Comparison of ENCODE assay signal across 7 cellular contexts in genomic region chr4:101790521-101791188, GRCh38. TPM values are rescaled to one million over a fixed set of nuclear protein-coding genes. Genes with fewer than 3 reads are reported as not detected.
A peak's percentile ranks its signal among the peaks of the same experiment; 100 is the strongest.
DNase-seq lines count a peak whose midpoint lies in the region; ATAC-seq and TF ChIP-seq lines count a peak whose summit lies in the region.

A gene with protein sequence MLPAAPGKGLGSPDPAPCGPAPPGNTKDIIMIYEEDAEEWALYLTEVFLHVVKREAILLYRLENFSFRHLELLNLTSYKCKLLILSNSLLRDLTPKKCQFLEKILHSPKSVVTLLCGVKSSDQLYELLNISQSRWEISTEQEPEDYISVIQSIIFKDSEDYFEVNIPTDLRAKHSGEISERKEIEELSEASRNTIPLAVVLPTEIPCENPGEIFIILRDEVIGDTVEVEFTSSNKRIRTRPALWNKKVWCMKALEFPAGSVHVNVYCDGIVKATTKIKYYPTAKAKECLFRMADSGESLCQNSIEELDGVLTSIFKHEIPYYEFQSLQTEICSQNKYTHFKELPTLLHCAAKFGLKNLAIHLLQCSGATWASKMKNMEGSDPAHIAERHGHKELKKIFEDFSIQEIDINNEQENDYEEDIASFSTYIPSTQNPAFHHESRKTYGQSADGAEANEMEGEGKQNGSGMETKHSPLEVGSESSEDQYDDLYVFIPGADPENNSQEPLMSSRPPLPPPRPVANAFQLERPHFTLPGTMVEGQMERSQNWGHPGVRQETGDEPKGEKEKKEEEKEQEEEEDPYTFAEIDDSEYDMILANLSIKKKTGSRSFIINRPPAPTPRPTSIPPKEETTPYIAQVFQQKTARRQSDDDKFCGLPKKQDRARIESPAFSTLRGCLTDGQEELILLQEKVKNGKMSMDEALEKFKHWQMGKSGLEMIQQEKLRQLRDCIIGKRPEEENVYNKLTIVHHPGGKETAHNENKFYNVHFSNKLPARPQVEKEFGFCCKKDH (plus strand): TSS chr4:101790730. CDS start chr4:101790881, 151 bp downstream.

- H3K4me1 Mint-ChIP-seq in activated CD8-positive, alpha-beta T cell treated with anti-CD3 and anti-CD28 coated beads for 36 hours (ENCODE audit: low read depth), result peaks cover 11% of the 10 kb centered on the region
- H3K4me1 Mint-ChIP-seq in mesothelial cell of epicardium, result peaks cover 43% of the 10 kb centered on the region

- in situ Hi-C loops in GM13977 (cut with MboI; ENCODE audit: low pct_unique_long_range_greater_than_20kb, low sequenced_read_pairs, unreplicated experiment), result no loop called here

- H3K36me3 Mint-ChIP-seq in activated CD8-positive, alpha-beta T cell treated with anti-CD3 and anti-CD28 coated beads for 36 hours (ENCODE audit: low read depth), result no peaks in the 10 kb centered on the region
- peaks cover 4% of the 10 kb centered on the region for H3K36me3 Mint-ChIP-seq in mesothelial cell of epicardium

- no peak within 1 kb of the TSS for H3K27ac ChIP-seq in esophagus (ENCODE audit: low read depth in 2 of 2, low read length in 1 of 2)
- no peak within 1 kb of the TSS for H3K27ac ChIP-seq in substantia nigra (ENCODE audit: low read depth, low read length, poor library complexity, severe bottlenecking)

- H3K4me3 ChIP-seq in esophagus (ENCODE audit: low read depth in 1 of 2, low read length in 2 of 2), result peak within 1 kb of the TSS; percentile 42 to 45

- ATAC-seq in HG02610 (IDR thresholded peaks at IDR 0.05; ENCODE audit: unreplicated experiment), result peak; percentile 100
- ATAC-seq in activated CD8-positive, alpha-beta T cell treated with anti-CD3 and anti-CD28 coated beads for 36 hours, result peak; percentile 82

- H3K27ac Mint-ChIP-seq in activated CD8-positive, alpha-beta T cell treated with anti-CD3 and anti-CD28 coated beads for 36 hours, result no peak within 1 kb of the TSS
- peak within 1 kb of the TSS; percentile 66 for H3K27ac Mint-ChIP-seq in mesothelial cell of epicardium

- TF ChIP-seq CTCF in GM13977 (IDR thresholded peaks at IDR 0.05; ENCODE audit: extremely low read depth, insufficient read depth, missing control alignments) (peak; percentile 55), mesothelial cell of epicardium (IDR thresholded peaks at IDR 0.05; ENCODE audit: unreplicated experiment) (no peak)
- no peak for TF ChIP-seq CTCF in activated CD8-positive, alpha-beta T cell treated with anti-CD3 and anti-CD28 coated beads for 36 hours (IDR thresholded peaks at IDR 0.05)

- intact Hi-C loops in activated CD8-positive, alpha-beta T cell treated with anti-CD3 and anti-CD28 coated beads for 36 hours (cut with micrococcal nuclease), result no loop called here

- no peaks in the 10 kb centered on the region for H3K27me3 ChIP-seq in esophagus (ENCODE audit: control insufficient read depth in 1 of 2, insufficient read depth in 2 of 2, low read length in 2 of 2)

- H3K9me3 ChIP-seq in esophagus (ENCODE audit: control insufficient read depth in 2 of 2, insufficient read depth in 1 of 2, low read depth in 1 of 2, low read length in 1 of 2), result no peaks in the 10 kb centered on the region

- peaks cover 0 to 4% of the 10 kb centered on the region in 2 donors for H3K4me1 ChIP-seq in esophagus (ENCODE audit: control insufficient read depth in 2 of 2, insufficient read depth in 2 of 2, low read length in 1 of 2)

- POLR2A ChIA-PET in activated CD8-positive, alpha-beta T cell treated with anti-CD3 and anti-CD28 coated beads for 36 hours (lab: Charles Lee), result no interaction called here

- WGBS in esophagus, 2 donors, result 14 to 19% methylated on average over 39 to 45 of the region's 45 CpGs

- H3K27me3 Mint-ChIP-seq in activated CD8-positive, alpha-beta T cell treated with anti-CD3 and anti-CD28 coated beads for 36 hours, result peaks cover 19% of the 10 kb centered on the region
- H3K27me3 Mint-ChIP-seq in mesothelial cell of epicardium (ENCODE audit: low read depth), result peaks cover 1% of the 10 kb centered on the region

- DNase-seq in GM13977 (ENCODE audit: low spot score) (peak; percentile 80), NAMALWA (ENCODE audit: low spot score) (peak; percentile 95), mesothelial cell of epicardium (ENCODE audit: low spot score in 2 of 2, unreplicated experiment in 2 of 2) (peak; percentile 51 to 79), substantia nigra (lab: John Stamatoyannopoulos, UW) (peak in 34 of 49 donors; percentile 2 to 80 (median 18))
- DNase-seq in activated CD8-positive, alpha-beta T cell treated with anti-CD3 and anti-CD28 coated beads for 36 hours, result peak; percentile 48

- H3K4me3 Mint-ChIP-seq in activated CD8-positive, alpha-beta T cell treated with anti-CD3 and anti-CD28 coated beads for 36 hours, result peak within 1 kb of the TSS; percentile 68
- peak within 1 kb of the TSS; percentile 62 for H3K4me3 Mint-ChIP-seq in mesothelial cell of epicardium

- H3K9me3 Mint-ChIP-seq in activated CD8-positive, alpha-beta T cell treated with anti-CD3 and anti-CD28 coated beads for 36 hours, result peaks cover 2% of the 10 kb centered on the region
- peaks cover 4% of the 10 kb centered on the region for H3K9me3 Mint-ChIP-seq in mesothelial cell of epicardium

- CTCF ChIA-PET in activated CD8-positive, alpha-beta T cell treated with anti-CD3 and anti-CD28 coated beads for 36 hours (lab: Charles Lee), result no interaction called here

- H3K36me3 ChIP-seq in esophagus (ENCODE audit: control insufficient read depth in 2 of 2, insufficient read depth in 2 of 2, low read length in 1 of 2), result no peaks in the 10 kb centered on the region

RNA-seq across cellular contexts. Expression of the gene that starts here (rescaled TPM):
- under 1 TPM; 0.09 to 0.34 TPM for total RNA-seq in activated CD8-positive, alpha-beta T cell treated with anti-CD3 and anti-CD28 coated beads for 36 hours
- polyA plus RNA-seq in esophagus, result under 1 TPM; 0.16 to 0.39 TPM
- 0.63 to 0.87 TPM (median 0.82 TPM) in 3 replicates for total RNA-seq in mesothelial cell of epicardium

Comparison
In these comparisons a context has a peak if more than half of its experiments do, and no peak if none do; other contexts are left out.
1. Peak in DNase-seq and ATAC-seq in activated CD8-positive, alpha-beta T cell treated with anti-CD3 and anti-CD28 coated beads for 36 hours; RNA of the gene not detected or under 1 TPM.
2. Peak in DNase-seq in mesothelial cell of epicardium; RNA of the gene not detected or under 1 TPM.
3. DNase-seq: peak in every context shown above with its lines; median percentile 95 in NAMALWA; 80 in GM13977; 65 in mesothelial cell of epicardium; 48 in activated CD8-positive, alpha-beta T cell treated with anti-CD3 and anti-CD28 coated beads for 36 hours; 18 in substantia nigra.